14 cellular contexts compared by ENCODE assay signal in genomic region chr17:6599364-6599763, GRCh38. TPM values are rescaled to one million over a fixed set of nuclear protein-coding genes. Genes with fewer than 3 reads are reported as not detected.
DNase-seq lines count a peak whose midpoint lies in the region; ATAC-seq, FAIRE-seq and TF ChIP-seq lines count a peak whose summit lies in the region.
"Had no signal": no experiment of that assay in that cellular context is flagged by ENCODE, and none has a peak within 500 bp of the region (broad histone marks: within the 10 kb centered on the region; RNA-seq: fewer than 3 reads in every experiment).

No MANE protein-coding gene starts in this region.

- ATAC-seq in HepG2 (no peak), GM21529 (IDR thresholded peaks at IDR 0.05; ENCODE audit: unreplicated experiment) (no peak)
- ATAC-seq: HCT116 had no signal

- H3K4me3 ChIP-seq in astrocyte (ENCODE audit: insufficient read depth, low read depth, low read length) (no peak overlapping the region), HepG2 (replicated peaks in 1 of 3; ENCODE audit: insufficient read depth in 1 of 3, low read depth in 2 of 3, low read length in 3 of 3) (no peak overlapping the region), transverse colon (no peak overlapping the region), mammary epithelial cell (replicated peaks in 1 of 3; ENCODE audit: insufficient read depth in 1 of 3, low read depth in 2 of 3, low read length in 3 of 3) (no peak overlapping the region)
- H3K4me3 ChIP-seq: uterus had no signal

- intact Hi-C loops in HepG2 (cut with micrococcal nuclease; ENCODE audit: unreplicated experiment): no loop called here
- intact Hi-C loops in transverse colon (cut with DNase I; ENCODE audit: low total_unique reads): no loop called here
- intact Hi-C loops in mammary epithelial cell (cut with micrococcal nuclease): no loop called here

- no peak overlapping the region for H3K27ac Mint-ChIP-seq in astrocyte (ENCODE audit: unreplicated experiment)

- H3K4me2 ChIP-seq in astrocyte (ENCODE audit: low read length) (no peak overlapping the region), HepG2 (ENCODE audit: low read depth, low read length) (no peak overlapping the region), mammary epithelial cell (ENCODE audit: insufficient read depth, low read depth, low read length) (no peak overlapping the region)

- H3K36me3 ChIP-seq in astrocyte (ENCODE audit: insufficient read depth, low read length) (peaks cover 51% of the 10 kb centered on the region), HepG2 (replicated peaks in 1 of 2; ENCODE audit: control insufficient read depth in 1 of 2, insufficient read depth in 2 of 2, low read length in 2 of 2) (peaks cover 15 to 61% of the 10 kb centered on the region in 2 experiments), transverse colon (peaks cover 0 to 17% (median 7%) of the 10 kb centered on the region in 4 donors), mammary epithelial cell (ENCODE audit: insufficient read depth, low read length) (peaks cover 31% of the 10 kb centered on the region)
- H3K36me3 ChIP-seq: uterus had no signal

- CTCF ChIA-PET in HepG2 (lab: Yijun Ruan, JAX; ENCODE audit: low intra/inter-chr PET ratio, low total read pairs) (no interaction called here), mammary epithelial cell (lab: Charles Lee; ENCODE audit: low non-redundant PET) (no interaction called here)

- H3K9me3 Mint-ChIP-seq in astrocyte (ENCODE audit: unreplicated experiment): no peaks in the 10 kb centered on the region
- H3K9me3 Mint-ChIP-seq: brain had no signal

- H3K9me3 ChIP-seq in astrocyte (ENCODE audit: insufficient read depth, low read depth, low read length) (no peaks in the 10 kb centered on the region), HepG2 (ENCODE audit: low read length) (no peaks in the 10 kb centered on the region), transverse colon (no peaks in the 10 kb centered on the region), mammary epithelial cell (replicated peaks; ENCODE audit: insufficient read depth, low read length) (no peaks in the 10 kb centered on the region)
- H3K9me3 ChIP-seq: uterus had no signal

- TF ChIP-seq EP300 in HepG2 (IDR thresholded peaks at IDR 0.05; ENCODE audit: low read depth in 2 of 2, low read length in 2 of 2): no peak
- TF ChIP-seq EP300 in HepG2 (CRISPR knock-in tag; IDR thresholded peaks at IDR 0.05; ENCODE audit: borderline replicate concordance): no peak
- TF ChIP-seq EP300 in transverse colon (IDR thresholded peaks at IDR 0.05; ENCODE audit: low read depth): no peak

- H4K20me1 ChIP-seq in astrocyte (ENCODE audit: insufficient read depth, low read length): peaks cover 14% of the 10 kb centered on the region
- H4K20me1 ChIP-seq in HepG2 (ENCODE audit: insufficient read depth, low read length): no peaks in the 10 kb centered on the region
- no peaks in the 10 kb centered on the region for H4K20me1 ChIP-seq in mammary epithelial cell (ENCODE audit: insufficient read depth, low read length)

- BruUV-seq in HepG2 (replicated peaks; lab: Mats Ljungman, UMichigan): no TSS peak
- no TSS peak for BruUV-seq in mammary epithelial cell (replicated peaks; lab: Mats Ljungman, UMichigan)

- H3K27me3 Mint-ChIP-seq in astrocyte (ENCODE audit: low read depth, unreplicated experiment): no peaks in the 10 kb centered on the region
- H3K27me3 Mint-ChIP-seq: brain had no signal

- H3K4me1 Mint-ChIP-seq in astrocyte (ENCODE audit: low read depth, unreplicated experiment): no peaks in the 10 kb centered on the region

- in situ Hi-C loops in HepG2 (cut with HindIII; ENCODE audit: extremely low pct_ligation_motif_present, low pct_unique_long_range_greater_than_20kb): no loop called here
- in situ Hi-C loops in transverse colon (cut with MboI; ENCODE audit: low pct_ligation_motif_present in 1 of 4, low pct_unique_long_range_greater_than_20kb in 1 of 4, low sequenced_read_pairs in 3 of 4): no loop called here
- in situ Hi-C loops in mammary epithelial cell (cut with MboI; ENCODE audit: low sequenced_read_pairs in 2 of 2): loop anchor here in 1 of 2 donors (25.0 kb wide), 1 partner anchor 112 kb away; no protein-coding TSS in a partner anchor

- POLR2A ChIA-PET in HepG2 (lab: Yijun Ruan, JAX): no interaction called here

- H3K4me1 ChIP-seq in astrocyte (ENCODE audit: insufficient read depth, low read length) (no peaks in the 10 kb centered on the region), HepG2 (ENCODE audit: insufficient read depth, low read length) (no peaks in the 10 kb centered on the region), transverse colon (peaks cover 10 to 38% (median 20%) of the 10 kb centered on the region in 4 donors), mammary epithelial cell (ENCODE audit: insufficient read depth, low read length) (no peaks in the 10 kb centered on the region)
- H3K4me1 ChIP-seq: uterus had no signal

- H3K27ac ChIP-seq in astrocyte (ENCODE audit: low read depth, low read length) (no peak overlapping the region), HepG2 (ENCODE audit: extremely low read length, insufficient read depth, low read length) (no peak overlapping the region), transverse colon (peak overlapping the region; percentile 34 to 66 (median 48)), mammary epithelial cell (ENCODE audit: insufficient read depth, low read depth, low read length) (no peak overlapping the region)
- H3K27ac ChIP-seq: uterus had no signal

- DNase-seq in SIG-M5 treated with dmso at 0.1 percent for 504 hours (lab: John Stamatoyannopoulos, UW; ENCODE audit: unreplicated experiment) (peak; percentile 75), SIG-M5 (lab: John Stamatoyannopoulos, UW) (no peak), astrocyte (ENCODE audit: low read depth) (no peak), HepG2 (ENCODE audit: low spot score) (no peak), transverse colon (no peak), mammary epithelial cell (no peak)
- DNase-seq in activated CD4-positive, alpha-beta T cell treated with anti-CD3 and anti-CD28 coated beads for 4 hours: no peak
- DNase-seq: activated CD8-positive, alpha-beta memory T cell treated with anti-CD3 and anti-CD28 coated beads, Interleukin-2, amount 50 U/mL, for 4 hours; NCI-H1048; NCI-H748 treated with DMSO at 0.1 percent for 48 hours; uterus had no signal

- no peak for TF ChIP-seq RAD21 in HepG2 (CRISPR knock-in tag; IDR thresholded peaks at IDR 0.05)

- no peak for TF ChIP-seq POLR2A in HepG2 (IDR thresholded peaks at IDR 0.05; ENCODE audit: insufficient read depth in 1 of 2, low read depth in 2 of 2, low read length in 2 of 2)
- no peak for TF ChIP-seq POLR2A in transverse colon (IDR thresholded peaks at IDR 0.05)

- H3K79me2 ChIP-seq in astrocyte (ENCODE audit: insufficient read depth, low read length): no peaks in the 10 kb centered on the region
- no peaks in the 10 kb centered on the region for H3K79me2 ChIP-seq in HepG2 (ENCODE audit: insufficient read depth, low read length)
- H3K79me2 ChIP-seq in mammary epithelial cell (ENCODE audit: insufficient read depth, low read length): peaks cover 6% of the 10 kb centered on the region

- H3K9ac ChIP-seq in astrocyte (ENCODE audit: low read length) (no peak overlapping the region), HepG2 (ENCODE audit: insufficient read depth, low read depth, low read length) (no peak overlapping the region), mammary epithelial cell (ENCODE audit: insufficient read depth, low read length) (no peak overlapping the region)

- TF ChIP-seq CTCF in astrocyte (IDR thresholded peaks at IDR 0.05; ENCODE audit: insufficient read depth, low read depth, low read length): no peak
- no peak for TF ChIP-seq CTCF in HepG2 (CRISPR knock-in tag; IDR thresholded peaks at IDR 0.05)
- TF ChIP-seq CTCF in transverse colon (IDR thresholded peaks at IDR 0.05): no peak
- TF ChIP-seq CTCF in mammary epithelial cell (conservative IDR thresholded peaks at IDR 0.05 in 1 of 2, IDR thresholded peaks at IDR 0.05 in 1 of 2; ENCODE audit: extremely low read depth in 1 of 2, insufficient read depth in 1 of 2, low read depth in 1 of 2, low read length in 2 of 2): no peak

- no peak overlapping the region for H2AFZ ChIP-seq in astrocyte (ENCODE audit: low read depth, low read length)
- H2AFZ ChIP-seq in HepG2 (ENCODE audit: low read length): no peak overlapping the region
- no peak overlapping the region for H2AFZ ChIP-seq in mammary epithelial cell (ENCODE audit: low read depth, low read length)

- dilution Hi-C loops in mammary epithelial cell (cut with HindIII; ENCODE audit: low sequenced_read_pairs): no loop called here

- H3K36me3 Mint-ChIP-seq in astrocyte (ENCODE audit: low read depth, unreplicated experiment): peaks cover 15% of the 10 kb centered on the region

- FAIRE-seq in astrocyte (lab: Jason Lieb, UNC) (peak; percentile 50), HepG2 (lab: Jason Lieb, UNC) (no peak)

- no peak overlapping the region for H3K4me3 Mint-ChIP-seq in astrocyte (ENCODE audit: unreplicated experiment)
- H3K4me3 Mint-ChIP-seq: brain had no signal

- H3K27me3 ChIP-seq in astrocyte (ENCODE audit: insufficient read depth, low read length) (no peaks in the 10 kb centered on the region), HepG2 (ENCODE audit: control insufficient read depth in 1 of 2, insufficient read depth in 2 of 2, low read length in 2 of 2) (no peaks in the 10 kb centered on the region), transverse colon (no peaks in the 10 kb centered on the region), mammary epithelial cell (ENCODE audit: insufficient read depth, low read length) (no peaks in the 10 kb centered on the region)
- H3K27me3 ChIP-seq: uterus had no signal

RNA-seq across cellular contexts. Expression of gene KIAA0753, which starts 41.1 kb away (rescaled TPM):
- total RNA-seq in astrocyte (23.3 and 25.4 TPM in 2 replicates), HepG2 (2016; rRNA removed; fragmentation: Illumina TruSeq; extraction: Trizol) (9.1 and 10.7 TPM in 2 replicates), transverse colon (10 to 100 TPM in 3 of 4 donors, 1 to 10 TPM in 1; 9.8 to 41.1 (median 16.9) TPM), mammary epithelial cell (10 to 100 TPM; 23.2 to 25.2 TPM)
- total RNA-seq in HepG2 (2016; cell fraction: cytosol; rRNA removed; fragmentation: Illumina TruSeq; extraction: Trizol; ENCODE audit: low read depth): 10.1 and 10.8 TPM in 2 replicates
- total RNA-seq in HepG2 (2016; cell fraction: insoluble cytoplasmic fraction; rRNA removed; fragmentation: Illumina TruSeq; extraction: Trizol): 8.7 and 9.2 TPM in 2 replicates
- 8.4 and 8.8 TPM in 2 replicates for total RNA-seq in HepG2 (2016; cell fraction: membrane; rRNA removed; fragmentation: Illumina TruSeq; extraction: Trizol)
- total RNA-seq in HepG2 (2016; cell fraction: nucleus; rRNA removed; fragmentation: Illumina TruSeq; extraction: Trizol): 13.9 and 14.9 TPM in 2 replicates
- polyA plus RNA-seq in HepG2 (2011; rRNA removed) (4.6 and 5.2 TPM in 2 replicates), mammary epithelial cell (3.6 TPM)
- 1.5 and 2.1 TPM in 2 replicates for polyA plus RNA-seq in HepG2 (2011; cell fraction: cytosol; rRNA removed)
- 9.1 and 10.2 TPM in 2 replicates for polyA plus RNA-seq in HepG2 (2011; cell fraction: nucleus; rRNA removed)
- polyA plus RNA-seq in HepG2 (2012): 3.9 and 4.2 TPM in 2 replicates
- polyA plus RNA-seq in HepG2 (2016; cell fraction: cytosol; fragmentation: Illumina TruSeq; extraction: Trizol; ENCODE audit: low read depth): 0.69 and 0.77 TPM in 2 replicates
- 8.6 and 8.9 TPM in 2 replicates for polyA plus RNA-seq in HepG2 (2016; cell fraction: insoluble cytoplasmic fraction; fragmentation: Illumina TruSeq; extraction: Trizol; ENCODE audit: low read depth)
- polyA plus RNA-seq in HepG2 (2016; cell fraction: membrane; fragmentation: Illumina TruSeq; extraction: Trizol; ENCODE audit: low read depth): 2.1 and 3.3 TPM in 2 replicates
- 16.8 and 22.4 TPM in 2 replicates for polyA plus RNA-seq in HepG2 (2016; cell fraction: nucleus; fragmentation: Illumina TruSeq; extraction: Trizol; ENCODE audit: insufficient read depth, low read depth)
- 2.2 and 12.2 TPM in 2 replicates for polyA minus RNA-seq in HepG2 (2011; rRNA and poly(A)+ RNA removed; ENCODE audit: low replicate concordance)
- polyA minus RNA-seq in HepG2 (2011; cell fraction: cytosol; rRNA and poly(A)+ RNA removed): 2.5 and 3.3 TPM in 2 replicates
- polyA minus RNA-seq in HepG2 (2011; cell fraction: nucleus; rRNA and poly(A)+ RNA removed): 21.6 and 23.2 TPM in 2 replicates
- polyA minus RNA-seq in mammary epithelial cell: 20.5 TPM

RNA-seq across cellular contexts. Expression of gene TXNDC17, which starts 41.5 kb away (rescaled TPM):
- total RNA-seq in astrocyte (141 and 158 TPM in 2 replicates), HepG2 (2016; rRNA removed; fragmentation: Illumina TruSeq; extraction: Trizol) (266 and 359 TPM in 2 replicates), transverse colon (100 to 1,000 TPM in 3 of 4 donors, 10 to 100 TPM in 1; 60.2 to 439 (median 238) TPM), mammary epithelial cell (100 to 1,000 TPM; 315 to 319 TPM)
- 93.1 and 113 TPM in 2 replicates for total RNA-seq in HepG2 (2016; cell fraction: cytosol; rRNA removed; fragmentation: Illumina TruSeq; extraction: Trizol; ENCODE audit: low read depth)
- 255 and 373 TPM in 2 replicates for total RNA-seq in HepG2 (2016; cell fraction: insoluble cytoplasmic fraction; rRNA removed; fragmentation: Illumina TruSeq; extraction: Trizol)
- total RNA-seq in HepG2 (2016; cell fraction: membrane; rRNA removed; fragmentation: Illumina TruSeq; extraction: Trizol): 138 and 151 TPM in 2 replicates
- 76.2 and 83.8 TPM in 2 replicates for total RNA-seq in HepG2 (2016; cell fraction: nucleus; rRNA removed; fragmentation: Illumina TruSeq; extraction: Trizol)
- polyA plus RNA-seq in HepG2 (2011; rRNA removed) (147 and 188 TPM in 2 replicates), mammary epithelial cell (1,296 TPM)
- polyA plus RNA-seq in HepG2 (2011; cell fraction: cytosol; rRNA removed): 236 and 276 TPM in 2 replicates
- 40.2 and 44.6 TPM in 2 replicates for polyA plus RNA-seq in HepG2 (2011; cell fraction: nucleus; rRNA removed)
- 97.0 and 122 TPM in 2 replicates for polyA plus RNA-seq in HepG2 (2012)
- 101 and 125 TPM in 2 replicates for polyA plus RNA-seq in HepG2 (2016; cell fraction: cytosol; fragmentation: Illumina TruSeq; extraction: Trizol; ENCODE audit: low read depth)
- polyA plus RNA-seq in HepG2 (2016; cell fraction: insoluble cytoplasmic fraction; fragmentation: Illumina TruSeq; extraction: Trizol; ENCODE audit: low read depth): 322 and 359 TPM in 2 replicates
- 105 and 119 TPM in 2 replicates for polyA plus RNA-seq in HepG2 (2016; cell fraction: membrane; fragmentation: Illumina TruSeq; extraction: Trizol; ENCODE audit: low read depth)
- 146 and 155 TPM in 2 replicates for polyA plus RNA-seq in HepG2 (2016; cell fraction: nucleus; fragmentation: Illumina TruSeq; extraction: Trizol; ENCODE audit: insufficient read depth, low read depth)
- polyA minus RNA-seq in HepG2 (2011; rRNA and poly(A)+ RNA removed; ENCODE audit: low replicate concordance): 30.3 and 88.3 TPM in 2 replicates
- 40.0 and 52.4 TPM in 2 replicates for polyA minus RNA-seq in HepG2 (2011; cell fraction: cytosol; rRNA and poly(A)+ RNA removed)
- polyA minus RNA-seq in HepG2 (2011; cell fraction: nucleus; rRNA and poly(A)+ RNA removed): 10.8 and 14.4 TPM in 2 replicates
- 208 TPM for polyA minus RNA-seq in mammary epithelial cell

RNA-seq across cellular contexts. Expression of gene PITPNM3, which starts 43.0 kb away (rescaled TPM):
- 1.0 and 1.3 TPM in 2 replicates for total RNA-seq in astrocyte
- 0.13 and 0.28 TPM in 2 replicates for total RNA-seq in HepG2 (2016; rRNA removed; fragmentation: Illumina TruSeq; extraction: Trizol)
- not detected in 2 replicates for total RNA-seq in HepG2 (2016; cell fraction: cytosol; rRNA removed; fragmentation: Illumina TruSeq; extraction: Trizol; ENCODE audit: low read depth)
- 0.04 and 0.32 TPM in 2 replicates for total RNA-seq in HepG2 (2016; cell fraction: insoluble cytoplasmic fraction; rRNA removed; fragmentation: Illumina TruSeq; extraction: Trizol)
- 0.03 and 0.06 TPM in 2 replicates for total RNA-seq in HepG2 (2016; cell fraction: membrane; rRNA removed; fragmentation: Illumina TruSeq; extraction: Trizol)
- 0.16 and 0.68 TPM in 2 replicates for total RNA-seq in HepG2 (2016; cell fraction: nucleus; rRNA removed; fragmentation: Illumina TruSeq; extraction: Trizol)
- polyA plus RNA-seq in HepG2 (2011; rRNA removed): 0.29 and 0.33 TPM in 2 replicates
- polyA plus RNA-seq in HepG2 (2011; cell fraction: cytosol; rRNA removed): 0.13 and 0.15 TPM in 2 replicates
- polyA plus RNA-seq in HepG2 (2011; cell fraction: nucleus; rRNA removed): 1.6 and 1.9 TPM in 2 replicates
- 0.23 and 0.30 TPM in 2 replicates for polyA plus RNA-seq in HepG2 (2012)
- polyA plus RNA-seq in HepG2 (2016; cell fraction: cytosol; fragmentation: Illumina TruSeq; extraction: Trizol; ENCODE audit: low read depth): not detected in 2 replicates
- polyA plus RNA-seq in HepG2 (2016; cell fraction: insoluble cytoplasmic fraction; fragmentation: Illumina TruSeq; extraction: Trizol; ENCODE audit: low read depth): 0.07 and 0.20 TPM in 2 replicates
- polyA plus RNA-seq in HepG2 (2016; cell fraction: membrane; fragmentation: Illumina TruSeq; extraction: Trizol; ENCODE audit: low read depth): 0.05 TPM in 1 of 2 replicates, not detected in the other
- 1.0 and 1.3 TPM in 2 replicates for polyA plus RNA-seq in HepG2 (2016; cell fraction: nucleus; fragmentation: Illumina TruSeq; extraction: Trizol; ENCODE audit: insufficient read depth, low read depth)
- polyA minus RNA-seq in HepG2 (2011; rRNA and poly(A)+ RNA removed; ENCODE audit: low replicate concordance): 0.44 and 30.1 TPM in 2 replicates
- 0.30 and 0.44 TPM in 2 replicates for polyA minus RNA-seq in HepG2 (2011; cell fraction: cytosol; rRNA and poly(A)+ RNA removed)
- polyA minus RNA-seq in HepG2 (2011; cell fraction: nucleus; rRNA and poly(A)+ RNA removed): 0.50 and 0.52 TPM in 2 replicates
- 10 to 100 TPM; 12.7 to 51.6 (median 29.7) TPM for total RNA-seq in transverse colon
- total RNA-seq in mammary epithelial cell: 10 to 100 TPM; 13.3 to 16.5 TPM
- polyA plus RNA-seq in mammary epithelial cell: 8.2 TPM
- 24.1 TPM for polyA minus RNA-seq in mammary epithelial cell

RNA-seq across cellular contexts. Expression of gene MED31, which starts 52.0 kb away (rescaled TPM):
- total RNA-seq in astrocyte: 21.0 and 22.8 TPM in 2 replicates
- 20.9 and 25.0 TPM in 2 replicates for total RNA-seq in HepG2 (2016; rRNA removed; fragmentation: Illumina TruSeq; extraction: Trizol)
- total RNA-seq in HepG2 (2016; cell fraction: cytosol; rRNA removed; fragmentation: Illumina TruSeq; extraction: Trizol; ENCODE audit: low read depth): 15.0 and 15.3 TPM in 2 replicates
- 21.7 and 30.3 TPM in 2 replicates for total RNA-seq in HepG2 (2016; cell fraction: insoluble cytoplasmic fraction; rRNA removed; fragmentation: Illumina TruSeq; extraction: Trizol)
- total RNA-seq in HepG2 (2016; cell fraction: membrane; rRNA removed; fragmentation: Illumina TruSeq; extraction: Trizol): 13.3 and 13.7 TPM in 2 replicates
- total RNA-seq in HepG2 (2016; cell fraction: nucleus; rRNA removed; fragmentation: Illumina TruSeq; extraction: Trizol): 13.4 and 18.3 TPM in 2 replicates
- 14.2 and 19.0 TPM in 2 replicates for polyA plus RNA-seq in HepG2 (2011; rRNA removed)
- polyA plus RNA-seq in HepG2 (2011; cell fraction: cytosol; rRNA removed): 5.0 and 8.9 TPM in 2 replicates
- 4.0 and 7.0 TPM in 2 replicates for polyA plus RNA-seq in HepG2 (2011; cell fraction: nucleus; rRNA removed)
- 12.4 and 13.1 TPM in 2 replicates for polyA plus RNA-seq in HepG2 (2012)
- 7.9 and 10.0 TPM in 2 replicates for polyA plus RNA-seq in HepG2 (2016; cell fraction: cytosol; fragmentation: Illumina TruSeq; extraction: Trizol; ENCODE audit: low read depth)
- 27.3 and 32.8 TPM in 2 replicates for polyA plus RNA-seq in HepG2 (2016; cell fraction: insoluble cytoplasmic fraction; fragmentation: Illumina TruSeq; extraction: Trizol; ENCODE audit: low read depth)
- polyA plus RNA-seq in HepG2 (2016; cell fraction: membrane; fragmentation: Illumina TruSeq; extraction: Trizol; ENCODE audit: low read depth): 9.6 and 13.7 TPM in 2 replicates
- polyA plus RNA-seq in HepG2 (2016; cell fraction: nucleus; fragmentation: Illumina TruSeq; extraction: Trizol; ENCODE audit: insufficient read depth, low read depth): 20.1 and 21.9 TPM in 2 replicates
- polyA minus RNA-seq in HepG2 (2011; rRNA and poly(A)+ RNA removed; ENCODE audit: low replicate concordance): 1.9 and 7.5 TPM in 2 replicates
- 2.8 and 3.5 TPM in 2 replicates for polyA minus RNA-seq in HepG2 (2011; cell fraction: cytosol; rRNA and poly(A)+ RNA removed)
- 21.2 and 22.8 TPM in 2 replicates for polyA minus RNA-seq in HepG2 (2011; cell fraction: nucleus; rRNA and poly(A)+ RNA removed)
- 10 to 100 TPM in 1 of 4 donors, 1 to 10 TPM in 3; 1.2 to 36.3 (median 5.9) TPM for total RNA-seq in transverse colon
- total RNA-seq in mammary epithelial cell: 10 to 100 TPM in 1 of 2 donors, 1 to 10 TPM in 1; 8.3 to 21.0 TPM
- polyA plus RNA-seq in mammary epithelial cell: 21.7 TPM
- 16.2 TPM for polyA minus RNA-seq in mammary epithelial cell

RNA-seq across cellular contexts. Expression of gene C17orf100, which starts 52.2 kb away (rescaled TPM):
- total RNA-seq in astrocyte (3.1 and 4.1 TPM in 2 replicates), HepG2 (2016; rRNA removed; fragmentation: Illumina TruSeq; extraction: Trizol) (3.6 and 4.1 TPM in 2 replicates), transverse colon (1 to 10 TPM in 2 of 4 donors, not detected in 2; 1.4 to 1.7 TPM), mammary epithelial cell (1 to 10 TPM in 1 of 2 donors, under 1 TPM in 1; 0.67 to 2.5 TPM)
- 2.2 and 2.4 TPM in 2 replicates for total RNA-seq in HepG2 (2016; cell fraction: cytosol; rRNA removed; fragmentation: Illumina TruSeq; extraction: Trizol; ENCODE audit: low read depth)
- 3.2 and 4.7 TPM in 2 replicates for total RNA-seq in HepG2 (2016; cell fraction: insoluble cytoplasmic fraction; rRNA removed; fragmentation: Illumina TruSeq; extraction: Trizol)
- total RNA-seq in HepG2 (2016; cell fraction: membrane; rRNA removed; fragmentation: Illumina TruSeq; extraction: Trizol): 6.2 and 6.9 TPM in 2 replicates
- 3.8 and 4.0 TPM in 2 replicates for total RNA-seq in HepG2 (2016; cell fraction: nucleus; rRNA removed; fragmentation: Illumina TruSeq; extraction: Trizol)
- polyA plus RNA-seq in HepG2 (2011; rRNA removed) (8.7 and 10.1 TPM in 2 replicates), mammary epithelial cell (0.77 TPM)
- 10.2 and 10.7 TPM in 2 replicates for polyA plus RNA-seq in HepG2 (2011; cell fraction: cytosol; rRNA removed)
- polyA plus RNA-seq in HepG2 (2011; cell fraction: nucleus; rRNA removed): 9.3 and 9.9 TPM in 2 replicates
- 12.3 and 32.8 TPM in 2 replicates for polyA plus RNA-seq in HepG2 (2012)
- 7.2 and 9.4 TPM in 2 replicates for polyA plus RNA-seq in HepG2 (2016; cell fraction: cytosol; fragmentation: Illumina TruSeq; extraction: Trizol; ENCODE audit: low read depth)
- 13.1 and 13.3 TPM in 2 replicates for polyA plus RNA-seq in HepG2 (2016; cell fraction: insoluble cytoplasmic fraction; fragmentation: Illumina TruSeq; extraction: Trizol; ENCODE audit: low read depth)
- 15.0 and 15.5 TPM in 2 replicates for polyA plus RNA-seq in HepG2 (2016; cell fraction: membrane; fragmentation: Illumina TruSeq; extraction: Trizol; ENCODE audit: low read depth)
- 9.5 and 9.7 TPM in 2 replicates for polyA plus RNA-seq in HepG2 (2016; cell fraction: nucleus; fragmentation: Illumina TruSeq; extraction: Trizol; ENCODE audit: insufficient read depth, low read depth)
- polyA minus RNA-seq in HepG2 (2011; rRNA and poly(A)+ RNA removed; ENCODE audit: low replicate concordance): 1.0 and 10.4 TPM in 2 replicates
- 6.8 and 7.9 TPM in 2 replicates for polyA minus RNA-seq in HepG2 (2011; cell fraction: cytosol; rRNA and poly(A)+ RNA removed)
- 11.7 and 13.4 TPM in 2 replicates for polyA minus RNA-seq in HepG2 (2011; cell fraction: nucleus; rRNA and poly(A)+ RNA removed)
- not detected for polyA minus RNA-seq in mammary epithelial cell

Comparison
In these comparisons a context has a peak if more than half of its experiments do, and no peak if none do; other contexts are left out.
1. H3K27ac ChIP-seq: peak in transverse colon (4 of 4); none in astrocyte (single experiment), HepG2 (single experiment) and mammary epithelial cell (single experiment).